11 cellular contexts compared by ENCODE assay signal in the genomic region with DNA sequence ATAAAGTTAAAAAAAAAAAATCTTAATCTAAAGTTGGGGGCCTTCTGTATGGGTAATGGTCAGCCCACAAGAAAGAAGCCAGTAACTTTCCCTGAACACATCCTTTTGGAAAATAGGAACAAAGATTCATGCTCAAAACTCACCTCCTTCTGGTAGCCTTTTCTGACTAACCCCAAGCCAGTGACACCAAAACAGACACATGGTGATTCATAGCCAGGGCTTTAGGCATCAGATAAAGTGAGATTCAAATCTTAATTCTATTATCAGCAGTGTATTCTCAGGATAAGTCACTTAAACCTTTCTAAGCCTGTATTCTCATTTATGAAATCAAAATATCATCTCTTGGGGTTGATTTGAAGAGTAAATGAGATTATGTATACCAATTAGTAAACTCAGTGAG.
"Had no signal": no experiment of that assay in that cellular context is flagged by ENCODE, and none has a peak within 500 bp of the region (broad histone marks: within the 10 kb centered on the region; RNA-seq: fewer than 3 reads in every experiment).

No MANE protein-coding gene starts in this region.

- H3K9me3 Mint-ChIP-seq: activated CD4-positive, alpha-beta T cell treated with anti-CD3 and anti-CD28 coated beads, Interleukin-2, amount 10 ng/mL, durations not matched to agents 7 days and 5 days; activated T-cell treated with anti-CD3 and anti-CD28 coated beads, Interleukin-2, amount 50 U/mL, for 4 hours; naive thymus-derived CD4-positive, alpha-beta T cell had no signal

- DNase-seq: activated CD4-positive, alpha-beta T cell treated with anti-CD3 and anti-CD28 coated beads, Interleukin-2, amount 10 ng/mL, durations not matched to agents 7 days and 5 days; activated CD4-positive, CD25-positive, alpha-beta regulatory T cell; activated gamma-delta T cell treated with Interleukin-2 at 50 U/mL for 16 hours; activated T-cell treated with anti-CD3 and anti-CD28 coated beads, Interleukin-2, amount 50 U/mL, for 4 hours; aorta; dorsolateral prefrontal cortex; hippocampal formation; naive thymus-derived CD4-positive, alpha-beta T cell; stimulated activated CD4-positive, alpha-beta T cell treated with anti-CD3 and anti-CD28 coated beads, Interleukin-2, amount 100 ng/mL, for 24 hours had no signal

- H3K4me3 ChIP-seq: dorsolateral prefrontal cortex had no signal

- H3K9ac ChIP-seq: parathyroid adenoma had no signal

- ATAC-seq: activated T-cell treated with anti-CD3 and anti-CD28 coated beads, Interleukin-2, amount 50 U/mL, for 4 hours; left lobe of liver; naive thymus-derived CD4-positive, alpha-beta T cell had no signal

- H2AFZ ChIP-seq: parathyroid adenoma had no signal

- H3K4me3 Mint-ChIP-seq: activated CD4-positive, alpha-beta T cell treated with anti-CD3 and anti-CD28 coated beads, Interleukin-2, amount 10 ng/mL, durations not matched to agents 7 days and 5 days; activated T-cell treated with anti-CD3 and anti-CD28 coated beads, Interleukin-2, amount 50 U/mL, for 4 hours; naive thymus-derived CD4-positive, alpha-beta T cell had no signal

- H3K27me3 ChIP-seq: dorsolateral prefrontal cortex had no signal

- H3K27me3 Mint-ChIP-seq: activated CD4-positive, alpha-beta T cell treated with anti-CD3 and anti-CD28 coated beads, Interleukin-2, amount 10 ng/mL, durations not matched to agents 7 days and 5 days had no signal
